1 cellular context compared by ENCODE assay signal in the genomic region with DNA sequence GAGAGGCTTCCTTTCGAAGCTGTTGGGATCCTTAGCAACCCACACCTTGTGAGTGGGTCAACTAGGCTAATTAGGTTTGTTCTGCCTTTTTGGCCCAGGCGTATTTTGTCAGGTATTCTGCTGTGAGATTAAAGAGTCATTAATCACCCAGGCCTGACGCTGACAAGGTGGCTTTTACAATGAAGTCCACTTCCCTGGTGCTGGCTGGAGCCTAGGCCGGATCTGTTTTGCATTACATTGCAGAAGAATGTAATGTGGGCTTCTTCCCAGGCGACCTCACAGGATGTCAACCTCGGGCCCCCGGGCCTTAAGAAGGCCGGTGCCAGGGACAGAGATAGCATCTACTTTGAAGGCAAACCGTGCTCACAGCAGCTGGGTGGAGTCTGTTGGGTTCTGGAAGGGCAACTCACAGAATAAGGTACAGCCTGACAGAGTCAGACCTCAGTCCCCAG.
TF ChIP-seq lines count a peak whose summit lies in the region.

No MANE protein-coding gene starts in this region.

TF ChIP-seq in GM23338, 12 proteins besides CTCF, POLR2A, EP300 and RAD21 (continued from another document):
- TF ChIP-seq, protein P1, sequence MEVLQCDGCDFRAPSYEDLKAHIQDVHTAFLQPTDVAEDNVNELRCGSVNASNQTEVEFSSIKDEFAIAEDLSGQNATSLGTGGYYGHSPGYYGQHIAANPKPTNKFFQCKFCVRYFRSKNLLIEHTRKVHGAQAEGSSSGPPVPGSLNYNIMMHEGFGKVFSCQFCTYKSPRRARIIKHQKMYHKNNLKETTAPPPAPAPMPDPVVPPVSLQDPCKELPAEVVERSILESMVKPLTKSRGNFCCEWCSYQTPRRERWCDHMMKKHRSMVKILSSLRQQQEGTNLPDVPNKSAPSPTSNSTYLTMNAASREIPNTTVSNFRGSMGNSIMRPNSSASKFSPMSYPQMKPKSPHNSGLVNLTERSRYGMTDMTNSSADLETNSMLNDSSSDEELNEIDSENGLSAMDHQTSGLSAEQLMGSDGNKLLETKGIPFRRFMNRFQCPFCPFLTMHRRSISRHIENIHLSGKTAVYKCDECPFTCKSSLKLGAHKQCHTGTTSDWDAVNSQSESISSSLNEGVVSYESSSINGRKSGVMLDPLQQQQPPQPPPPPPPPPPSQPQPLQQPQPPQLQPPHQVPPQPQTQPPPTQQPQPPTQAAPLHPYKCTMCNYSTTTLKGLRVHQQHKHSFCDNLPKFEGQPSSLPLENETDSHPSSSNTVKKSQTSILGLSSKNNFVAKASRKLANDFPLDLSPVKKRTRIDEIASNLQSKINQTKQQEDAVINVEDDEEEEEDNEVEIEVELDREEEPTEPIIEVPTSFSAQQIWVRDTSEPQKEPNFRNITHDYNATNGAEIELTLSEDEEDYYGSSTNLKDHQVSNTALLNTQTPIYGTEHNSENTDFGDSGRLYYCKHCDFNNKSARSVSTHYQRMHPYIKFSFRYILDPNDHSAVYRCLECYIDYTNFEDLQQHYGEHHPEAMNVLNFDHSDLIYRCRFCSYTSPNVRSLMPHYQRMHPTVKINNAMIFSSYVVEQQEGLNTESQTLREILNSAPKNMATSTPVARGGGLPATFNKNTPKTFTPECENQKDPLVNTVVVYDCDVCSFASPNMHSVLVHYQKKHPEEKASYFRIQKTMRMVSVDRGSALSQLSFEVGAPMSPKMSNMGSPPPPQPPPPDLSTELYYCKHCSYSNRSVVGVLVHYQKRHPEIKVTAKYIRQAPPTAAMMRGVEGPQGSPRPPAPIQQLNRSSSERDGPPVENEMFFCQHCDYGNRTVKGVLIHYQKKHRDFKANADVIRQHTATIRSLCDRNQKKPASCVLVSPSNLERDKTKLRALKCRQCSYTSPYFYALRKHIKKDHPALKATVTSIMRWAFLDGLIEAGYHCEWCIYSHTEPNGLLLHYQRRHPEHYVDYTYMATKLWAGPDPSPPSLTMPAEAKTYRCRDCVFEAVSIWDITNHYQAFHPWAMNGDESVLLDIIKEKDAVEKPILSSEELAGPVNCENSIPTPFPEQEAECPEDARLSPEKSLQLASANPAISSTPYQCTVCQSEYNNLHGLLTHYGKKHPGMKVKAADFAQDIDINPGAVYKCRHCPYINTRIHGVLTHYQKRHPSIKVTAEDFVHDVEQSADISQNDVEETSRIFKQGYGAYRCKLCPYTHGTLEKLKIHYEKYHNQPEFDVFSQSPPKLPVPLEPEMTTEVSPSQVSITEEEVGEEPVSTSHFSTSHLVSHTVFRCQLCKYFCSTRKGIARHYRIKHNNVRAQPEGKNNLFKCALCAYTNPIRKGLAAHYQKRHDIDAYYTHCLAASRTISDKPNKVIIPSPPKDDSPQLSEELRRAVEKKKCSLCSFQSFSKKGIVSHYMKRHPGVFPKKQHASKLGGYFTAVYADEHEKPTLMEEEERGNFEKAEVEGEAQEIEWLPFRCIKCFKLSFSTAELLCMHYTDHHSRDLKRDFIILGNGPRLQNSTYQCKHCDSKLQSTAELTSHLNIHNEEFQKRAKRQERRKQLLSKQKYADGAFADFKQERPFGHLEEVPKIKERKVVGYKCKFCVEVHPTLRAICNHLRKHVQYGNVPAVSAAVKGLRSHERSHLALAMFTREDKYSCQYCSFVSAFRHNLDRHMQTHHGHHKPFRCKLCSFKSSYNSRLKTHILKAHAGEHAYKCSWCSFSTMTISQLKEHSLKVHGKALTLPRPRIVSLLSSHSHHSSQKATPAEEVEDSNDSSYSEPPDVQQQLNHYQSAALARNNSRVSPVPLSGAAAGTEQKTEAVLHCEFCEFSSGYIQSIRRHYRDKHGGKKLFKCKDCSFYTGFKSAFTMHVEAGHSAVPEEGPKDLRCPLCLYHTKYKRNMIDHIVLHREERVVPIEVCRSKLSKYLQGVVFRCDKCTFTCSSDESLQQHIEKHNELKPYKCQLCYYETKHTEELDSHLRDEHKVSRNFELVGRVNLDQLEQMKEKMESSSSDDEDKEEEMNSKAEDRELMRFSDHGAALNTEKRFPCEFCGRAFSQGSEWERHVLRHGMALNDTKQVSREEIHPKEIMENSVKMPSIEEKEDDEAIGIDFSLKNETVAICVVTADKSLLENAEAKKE (CRISPR knock-in tag; IDR thresholded peaks at IDR 0.05), result peak; percentile 60; the same call in 1 of the 2 replicates
- TF ChIP-seq CREB1 (CRISPR knock-in tag; IDR thresholded peaks at IDR 0.05; ENCODE audit: low read depth), result peak; percentile 11; the same call in 1 of the 2 replicates
- TF ChIP-seq POLR2AphosphoS5 (IDR thresholded peaks at IDR 0.05; ENCODE audit: low read depth), result no peak
- TF ChIP-seq, protein P2, sequence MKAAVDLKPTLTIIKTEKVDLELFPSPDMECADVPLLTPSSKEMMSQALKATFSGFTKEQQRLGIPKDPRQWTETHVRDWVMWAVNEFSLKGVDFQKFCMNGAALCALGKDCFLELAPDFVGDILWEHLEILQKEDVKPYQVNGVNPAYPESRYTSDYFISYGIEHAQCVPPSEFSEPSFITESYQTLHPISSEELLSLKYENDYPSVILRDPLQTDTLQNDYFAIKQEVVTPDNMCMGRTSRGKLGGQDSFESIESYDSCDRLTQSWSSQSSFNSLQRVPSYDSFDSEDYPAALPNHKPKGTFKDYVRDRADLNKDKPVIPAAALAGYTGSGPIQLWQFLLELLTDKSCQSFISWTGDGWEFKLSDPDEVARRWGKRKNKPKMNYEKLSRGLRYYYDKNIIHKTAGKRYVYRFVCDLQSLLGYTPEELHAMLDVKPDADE (IDR thresholded peaks at IDR 0.05), result no peak
